In genomic region chr2:111883661-111884591, GRCh38 we compare ENCODE assay signal across 8 cellular contexts. TPM values are rescaled to one million over a fixed set of nuclear protein-coding genes. Genes with fewer than 3 reads are reported as not detected.
A peak's percentile ranks its signal among the peaks of the same experiment; 100 is the strongest.
DNase-seq lines count a peak whose midpoint lies in the region; ATAC-seq and TF ChIP-seq lines count a peak whose summit lies in the region.

ANAPC1 (minus strand) TSS chr2:111884193; CDS start chr2:111880825, 3,368 bp downstream.

- H3K27me3 ChIP-seq in right cardiac atrium (ENCODE audit: control insufficient read depth, insufficient read depth), result no peaks in the 10 kb centered on the region
- no peaks in the 10 kb centered on the region for H3K27me3 ChIP-seq in rectal smooth muscle tissue (ENCODE audit: control insufficient read depth, insufficient read depth, low read length)
- H3K27me3 ChIP-seq in uterus, result no peaks in the 10 kb centered on the region

- H3K4me3 ChIP-seq in right cardiac atrium (ENCODE audit: low read length) (peak within 1 kb of the TSS; percentile 95), rectal smooth muscle tissue (ENCODE audit: low read length) (peak within 1 kb of the TSS; percentile 84), uterus (peak within 1 kb of the TSS; percentile 84 to 90)

- H3K9me3 ChIP-seq in right cardiac atrium (ENCODE audit: control insufficient read depth, low read length) (no peaks in the 10 kb centered on the region), uterus (no peaks in the 10 kb centered on the region)

- H3K36me3 ChIP-seq in rectal smooth muscle tissue (ENCODE audit: control insufficient read depth, insufficient read depth, low read length) (no peaks in the 10 kb centered on the region), uterus (no peaks in the 10 kb centered on the region)

- DNase-seq in NCI-H146 (lab: John Stamatoyannopoulos, UW) (peak; percentile 91), T-helper 2 cell (peak; percentile 73 to 88 (median 78)), right cardiac atrium (peak; percentile 86 to 95 (median 91)), uterus (peak; percentile 63 to 76)

- TF ChIP-seq CTCF in uterus (IDR thresholded peaks at IDR 0.05), result no peak

- intact Hi-C loops in right cardiac atrium (cut with DNase I) (no loop called here), uterus (cut with DNase I; ENCODE audit: low total_unique reads) (no loop called here)

- no peaks in the 10 kb centered on the region for H3K4me1 ChIP-seq in right cardiac atrium (ENCODE audit: control insufficient read depth, insufficient read depth, low read length)
- no peaks in the 10 kb centered on the region for H3K4me1 ChIP-seq in rectal smooth muscle tissue (ENCODE audit: control insufficient read depth, insufficient read depth, low read length)
- no peaks in the 10 kb centered on the region for H3K4me1 ChIP-seq in uterus

- peak; percentile 84 for TF ChIP-seq POLR2A in GM15510 (IDR thresholded peaks at IDR 0.05; ENCODE audit: borderline replicate concordance, extremely low read depth, insufficient read length)
- TF ChIP-seq POLR2A in uterus (IDR thresholded peaks at IDR 0.05), result peak; percentile 19 to 50

- WGBS in right cardiac atrium, result under 1% methylated on average over 73 of the region's 73 CpGs

- peak within 1 kb of the TSS; percentile 41 for H3K27ac ChIP-seq in angular gyrus (ENCODE audit: low read depth, low read length)
- H3K27ac ChIP-seq in right cardiac atrium (ENCODE audit: low read length), result peak within 1 kb of the TSS; percentile 86
- H3K27ac ChIP-seq in rectal smooth muscle tissue (ENCODE audit: low read depth, low read length), result peak within 1 kb of the TSS; percentile 67
- H3K27ac ChIP-seq in uterus, result peak within 1 kb of the TSS; percentile 77 to 87

- H3K9ac ChIP-seq in rectal smooth muscle tissue (ENCODE audit: low read length), result peak within 1 kb of the TSS; percentile 68

- ATAC-seq in HG02840 (IDR thresholded peaks at IDR 0.05; ENCODE audit: low FRiP score, unreplicated experiment) (peak; percentile 87), right cardiac atrium (peak; percentile 98)

RNA-seq across cellular contexts. Expression of gene ANAPC1, which starts in this region (rescaled TPM):
- total RNA-seq in right cardiac atrium (10 to 100 TPM; 17.1 to 20.7 (median 19.5) TPM), uterus (10 to 100 TPM in 3 of 4 donors, 1 to 10 TPM in 1; 6.8 to 70.4 (median 30.5) TPM)
- polyA plus RNA-seq in right cardiac atrium, result 5.2 TPM

Comparison
In these comparisons a context has a peak if more than half of its experiments do, and no peak if none do; other contexts are left out.
1. Peak in every context shown above with its lines: DNase-seq, ATAC-seq, H3K4me3 ChIP-seq and H3K27ac ChIP-seq.